33 cellular contexts compared by ENCODE assay signal in the genomic region with DNA sequence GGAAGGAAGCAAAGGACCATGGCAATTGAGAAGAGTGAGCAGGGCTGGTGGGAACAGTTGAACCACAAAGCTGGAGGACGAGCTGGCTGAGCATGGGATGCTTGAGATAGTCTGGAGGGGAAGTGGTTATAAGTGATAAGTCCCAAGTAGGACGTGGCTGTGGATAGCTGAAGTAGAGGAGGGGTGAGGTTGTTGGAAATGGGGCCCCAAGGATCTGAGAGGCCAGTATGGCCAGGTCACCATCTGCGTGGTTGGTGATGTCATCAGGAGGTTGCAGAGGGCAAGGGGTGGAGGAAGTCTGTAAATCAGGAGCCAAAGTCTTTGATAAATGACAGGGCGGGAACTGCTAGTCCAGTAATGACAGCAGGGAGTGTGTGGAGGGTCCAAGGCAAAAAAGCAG. TPM values are rescaled to one million over a fixed set of nuclear protein-coding genes. Genes with fewer than 3 reads are reported as not detected.
DNase-seq lines count a peak whose midpoint lies in the region; ATAC-seq, FAIRE-seq and TF ChIP-seq lines count a peak whose summit lies in the region.
"Had no signal": no experiment of that assay in that cellular context is flagged by ENCODE, and none has a peak within 500 bp of the region (broad histone marks: within the 10 kb centered on the region; RNA-seq: fewer than 3 reads in every experiment).

No MANE protein-coding gene starts in this region.

- no peaks in the 10 kb centered on the region for H3K9me3 ChIP-seq in mucosa of descending colon
- H3K9me3 ChIP-seq: esophagus muscularis mucosa, sigmoid colon, SJSA1, testis, vagina had no signal

- H3K4me3 ChIP-seq in mucosa of descending colon: no peak overlapping the region
- H3K4me3 ChIP-seq: coronary artery, esophagus muscularis mucosa, sigmoid colon, SJSA1, testis, vagina had no signal

- no peak for TF ChIP-seq CTCF in mucosa of descending colon (IDR thresholded peaks at IDR 0.05)
- TF ChIP-seq CTCF in natural killer cell (IDR thresholded peaks at IDR 0.05): no peak

- H3K4me1 Mint-ChIP-seq in natural killer cell: no peaks in the 10 kb centered on the region
- H3K4me1 Mint-ChIP-seq: activated naive CD8-positive, alpha-beta T cell treated with anti-CD3 and anti-CD28 coated beads, Interleukin-2, amount 10 ng/mL, durations not matched to agents 7 days and 5 days had no signal

- H3K9me3 Mint-ChIP-seq in natural killer cell: no peaks in the 10 kb centered on the region
- H3K9me3 Mint-ChIP-seq: CD4-positive, alpha-beta T cell had no signal

- no peaks in the 10 kb centered on the region for H3K36me3 Mint-ChIP-seq in natural killer cell
- H3K36me3 Mint-ChIP-seq: activated naive CD8-positive, alpha-beta T cell treated with anti-CD3 and anti-CD28 coated beads, Interleukin-2, amount 10 ng/mL, durations not matched to agents 7 days and 5 days had no signal

- H3K4me3 Mint-ChIP-seq in natural killer cell: no peak overlapping the region
- H3K4me3 Mint-ChIP-seq: activated naive CD8-positive, alpha-beta T cell treated with anti-CD3 and anti-CD28 coated beads, Interleukin-2, amount 10 ng/mL, durations not matched to agents 7 days and 5 days; CD4-positive, alpha-beta T cell had no signal

- no peaks in the 10 kb centered on the region for H3K4me1 ChIP-seq in mucosa of descending colon (ENCODE audit: low read depth)
- H3K4me1 ChIP-seq: esophagus muscularis mucosa, sigmoid colon, testis, vagina had no signal

- ATAC-seq in mucosa of descending colon (peak; percentile 65), natural killer cell (no peak), HG02938 (IDR thresholded peaks at IDR 0.05; ENCODE audit: unreplicated experiment) (no peak), SK-N-SH treated with all-trans-retinoic acid at 6 μM for 48 hours (no peak)
- ATAC-seq: left cardiac atrium had no signal

- intact Hi-C loops in mucosa of descending colon (cut with DNase I, micrococcal nuclease): no loop called here
- intact Hi-C loops in natural killer cell (cut with micrococcal nuclease): no loop called here

- H3K27ac Mint-ChIP-seq in natural killer cell: no peak overlapping the region
- H3K27ac Mint-ChIP-seq: activated naive CD8-positive, alpha-beta T cell treated with anti-CD3 and anti-CD28 coated beads, Interleukin-2, amount 10 ng/mL, durations not matched to agents 7 days and 5 days; CD4-positive, alpha-beta T cell; progenitor cell of endocrine pancreas had no signal

- FAIRE-seq in HTR-8/SVneo (lab: Jason Lieb, UNC): peak; percentile 51
- FAIRE-seq: astrocyte, frontal cortex had no signal

- peaks cover 0 to 5% of the 10 kb centered on the region in 2 donors for H3K27me3 Mint-ChIP-seq in natural killer cell (ENCODE audit: low read depth in 2 of 2)

- H3K36me3 ChIP-seq in mucosa of descending colon (ENCODE audit: low read depth): no peaks in the 10 kb centered on the region
- H3K36me3 ChIP-seq: esophagus muscularis mucosa, sigmoid colon, SJSA1, vagina had no signal

- DNase-seq in EL (peak; percentile 24), HTR-8/SVneo (ENCODE audit: insufficient read length, low spot score) (no peak), UCSD-AML1 (lab: John Stamatoyannopoulos, UW; ENCODE audit: unreplicated experiment) (peak; percentile 46), mucosa of descending colon (no peak), natural killer cell (no peak)
- DNase-seq in stimulated activated CD4-positive, alpha-beta T cell treated with anti-CD3 and anti-CD28 coated beads, Interleukin-2, amount 100 ng/mL, for 48 hours: no peak
- DNase-seq: activated CD4-positive, alpha-beta T cell treated with anti-CD3 and anti-CD28 coated beads for 4 hours; activated effector memory CD4-positive, alpha-beta T cell treated with anti-CD3 and anti-CD28 coated beads, Interleukin-2, amount 50 U/mL, for 16 hours; activated naive CD8-positive, alpha-beta T cell treated with anti-CD3 and anti-CD28 coated beads, Interleukin-2, amount 10 ng/mL, durations not matched to agents 7 days and 5 days; CD4-positive, alpha-beta T cell; left cardiac atrium; NCI-H1048; NCI-H187; NCI-H2171 treated with DMSO at 0.1 percent for 48 hours; NCI-H524; sigmoid colon; stimulated activated CD4-positive, alpha-beta T cell treated with anti-CD3 and anti-CD28 coated beads, Interleukin-15, amount 100 ng/mL, for 24 hours; stimulated activated naive CD4-positive, alpha-beta T cell treated with Interleukin-2 at 50 U/mL for 16 hours; T-helper 1 cell; testis had no signal

TF ChIP-seq in SK-N-SH treated with all-trans-retinoic acid at 6 μM for 48 hours, 23 proteins besides CTCF, POLR2A, EP300 and RAD21 (continues in another document):
- TF ChIP-seq ISL1 (CRISPR knock-in tag; IDR thresholded peaks at IDR 0.05): no peak
- TF ChIP-seq POU6F1 (CRISPR knock-in tag; IDR thresholded peaks at IDR 0.05; ENCODE audit: borderline replicate concordance, low read depth): no peak
- no peak for TF ChIP-seq PPARA (CRISPR knock-in tag; IDR thresholded peaks at IDR 0.05; ENCODE audit: borderline replicate concordance)
- TF ChIP-seq ZC3H10 (CRISPR knock-in tag; IDR thresholded peaks at IDR 0.05): no peak
- no peak for TF ChIP-seq ZNF8 (CRISPR knock-in tag; IDR thresholded peaks at IDR 0.05)
- no peak for TF ChIP-seq CREB5 (CRISPR knock-in tag; IDR thresholded peaks at IDR 0.05; ENCODE audit: low read depth)
- TF ChIP-seq, protein P1, sequence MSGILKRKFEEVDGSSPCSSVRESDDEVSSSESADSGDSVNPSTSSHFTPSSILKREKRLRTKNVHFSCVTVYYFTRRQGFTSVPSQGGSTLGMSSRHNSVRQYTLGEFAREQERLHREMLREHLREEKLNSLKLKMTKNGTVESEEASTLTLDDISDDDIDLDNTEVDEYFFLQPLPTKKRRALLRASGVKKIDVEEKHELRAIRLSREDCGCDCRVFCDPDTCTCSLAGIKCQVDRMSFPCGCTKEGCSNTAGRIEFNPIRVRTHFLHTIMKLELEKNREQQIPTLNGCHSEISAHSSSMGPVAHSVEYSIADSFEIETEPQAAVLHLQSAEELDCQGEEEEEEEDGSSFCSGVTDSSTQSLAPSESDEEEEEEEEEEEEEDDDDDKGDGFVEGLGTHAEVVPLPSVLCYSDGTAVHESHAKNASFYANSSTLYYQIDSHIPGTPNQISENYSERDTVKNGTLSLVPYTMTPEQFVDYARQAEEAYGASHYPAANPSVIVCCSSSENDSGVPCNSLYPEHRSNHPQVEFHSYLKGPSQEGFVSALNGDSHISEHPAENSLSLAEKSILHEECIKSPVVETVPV (CRISPR knock-in tag; IDR thresholded peaks at IDR 0.05): no peak
- no peak for TF ChIP-seq ZFP3 (CRISPR knock-in tag; IDR thresholded peaks at IDR 0.05)
- TF ChIP-seq RARB (CRISPR knock-in tag; IDR thresholded peaks at IDR 0.05): no peak
- TF ChIP-seq ESRRG (CRISPR knock-in tag; IDR thresholded peaks at IDR 0.05): no peak
- no peak for TF ChIP-seq PATZ1 (CRISPR knock-in tag; IDR thresholded peaks at IDR 0.05; ENCODE audit: borderline replicate concordance)
- TF ChIP-seq OSR1 (CRISPR knock-in tag; IDR thresholded peaks at IDR 0.05): no peak
- TF ChIP-seq BACH2 (CRISPR knock-in tag; IDR thresholded peaks at IDR 0.05; ENCODE audit: borderline replicate concordance): no peak
- no peak for TF ChIP-seq TCF4 (CRISPR knock-in tag; IDR thresholded peaks at IDR 0.05; ENCODE audit: borderline replicate concordance)
- no peak for TF ChIP-seq TOX (CRISPR knock-in tag; IDR thresholded peaks at IDR 0.05; ENCODE audit: borderline replicate concordance)

RNA-seq across cellular contexts. Expression of gene REN, which starts 11.0 kb away (rescaled TPM):
- total RNA-seq in mucosa of descending colon (under 1 TPM in 2 of 3 donors, not detected in 1; 0.26 to 0.87 TPM), natural killer cell (not detected)
- total RNA-seq: activated naive CD8-positive, alpha-beta T cell treated with anti-CD3 and anti-CD28 coated beads, Interleukin-2, amount 10 ng/mL, durations not matched to agents 7 days and 5 days; astrocyte; cardiac septum; CD4-positive, alpha-beta T cell; esophagus muscularis mucosa; frontal cortex; H4; HT1080; left cardiac atrium; progenitor cell of endocrine pancreas; sigmoid colon; SJSA1; testis; vagina had no signal

RNA-seq across cellular contexts. Expression of gene KISS1, which starts 19.2 kb away (rescaled TPM):
- 1 to 10 TPM in 1 of 3 donors, not detected in 2; 1.3 TPM for total RNA-seq in mucosa of descending colon
- not detected for total RNA-seq in natural killer cell
- total RNA-seq: activated naive CD8-positive, alpha-beta T cell treated with anti-CD3 and anti-CD28 coated beads, Interleukin-2, amount 10 ng/mL, durations not matched to agents 7 days and 5 days; cardiac septum; CD4-positive, alpha-beta T cell; esophagus muscularis mucosa; frontal cortex; H4; HT1080; left cardiac atrium; progenitor cell of endocrine pancreas; sigmoid colon; vagina had no signal

RNA-seq across cellular contexts. Expression of gene ETNK2, which starts 25.3 kb away (rescaled TPM):
- total RNA-seq in mucosa of descending colon (1 to 10 TPM in 2 of 3 donors, under 1 TPM in 1; 0.20 to 6.8 (median 2.1) TPM), natural killer cell (1 to 10 TPM; 5.1 to 5.8 (median 5.5) TPM)

RNA-seq across cellular contexts. Expression of gene GOLT1A, which starts 36.7 kb away (rescaled TPM):
- 10 to 100 TPM in 1 of 3 donors, 1 to 10 TPM in 2; 2.5 to 11.4 (median 3.9) TPM for total RNA-seq in mucosa of descending colon
- total RNA-seq in natural killer cell: not detected
- total RNA-seq: activated naive CD8-positive, alpha-beta T cell treated with anti-CD3 and anti-CD28 coated beads, Interleukin-2, amount 10 ng/mL, durations not matched to agents 7 days and 5 days; cardiac septum; H4; HT1080; left cardiac atrium; RPMI7951; sigmoid colon; SJSA1; vagina had no signal

Comparison
In these comparisons a context has a peak if more than half of its experiments do, and no peak if none do; other contexts are left out.
1. DNase-seq: peak in EL (single experiment) and UCSD-AML1 (single experiment); none in HTR-8/SVneo (single experiment), mucosa of descending colon (0 of 3), natural killer cell (single experiment) and stimulated activated CD4-positive, alpha-beta T cell treated with anti-CD3 and anti-CD28 coated beads, Interleukin-2, amount 100 ng/mL, for 48 hours (0 of 2).